In the genomic region with DNA sequence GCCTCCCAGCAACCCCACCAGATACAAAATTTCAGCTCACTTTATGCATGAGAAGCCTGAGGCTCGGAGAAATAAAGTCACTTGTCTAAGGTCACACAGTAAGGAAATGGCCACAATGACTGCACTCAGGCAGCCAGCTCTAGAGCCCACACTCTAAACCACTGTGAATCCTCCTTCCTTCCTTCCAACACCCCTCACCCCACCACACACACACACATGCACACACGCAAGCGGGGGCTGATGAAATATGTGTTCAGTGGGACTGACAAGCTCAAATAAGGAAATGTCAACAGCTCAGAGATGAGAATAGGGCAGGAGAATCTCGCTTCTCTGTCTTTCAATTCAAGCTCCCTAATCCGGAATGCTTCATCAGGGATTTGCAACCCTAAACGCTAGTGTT, we compare ENCODE assay signal across 25 cellular contexts. TPM values are rescaled to one million over a fixed set of nuclear protein-coding genes. Genes with fewer than 3 reads are reported as not detected.
A peak's percentile ranks its signal among the peaks of the same experiment; 100 is the strongest.
DNase-seq lines count a peak whose midpoint lies in the region; ATAC-seq, FAIRE-seq and TF ChIP-seq lines count a peak whose summit lies in the region.
"Had no signal": no experiment of that assay in that cellular context is flagged by ENCODE, and none has a peak within 500 bp of the region (broad histone marks: within the 10 kb centered on the region; RNA-seq: fewer than 3 reads in every experiment).

No MANE protein-coding gene starts in this region.

- peak; percentile 13 for FAIRE-seq in HTR-8/SVneo (lab: Jason Lieb, UNC)
- FAIRE-seq: G401.6, RCC 7860, small intestine had no signal

- H3K27me3 Mint-ChIP-seq in activated CD4-positive, alpha-beta T cell treated with anti-CD3 and anti-CD28 coated beads, Interleukin-2, amount 10 ng/mL, durations not matched to agents 7 days and 5 days, result peaks cover 18% of the 10 kb centered on the region
- H3K27me3 Mint-ChIP-seq in neural progenitor cell (ENCODE audit: insufficient read depth, low read depth), result peaks cover 15% of the 10 kb centered on the region

- H3K4me3 ChIP-seq in neural progenitor cell, result no peak overlapping the region
- no peak overlapping the region for H3K4me3 ChIP-seq in left lung
- H3K4me3 ChIP-seq: gastrocnemius medialis, SK-N-MC, suprapubic skin had no signal

- H3K9ac ChIP-seq in neural progenitor cell, result no peak overlapping the region

- peaks cover 17% of the 10 kb centered on the region for H3K4me1 Mint-ChIP-seq in activated CD4-positive, alpha-beta T cell treated with anti-CD3 and anti-CD28 coated beads, Interleukin-2, amount 10 ng/mL, durations not matched to agents 7 days and 5 days
- no peaks in the 10 kb centered on the region for H3K4me1 Mint-ChIP-seq in neural progenitor cell

- no peak for ATAC-seq in left lung
- ATAC-seq: gastrocnemius medialis, left colon had no signal

- H3F3A ChIP-seq in neural progenitor cell (ENCODE audit: low read depth), result no peaks in the 10 kb centered on the region

- H4K20me1 ChIP-seq in neural progenitor cell (ENCODE audit: low read depth), result no peaks in the 10 kb centered on the region

- peaks cover 4% of the 10 kb centered on the region for H3K27me3 ChIP-seq in neural progenitor cell
- peaks cover 0 to 29% of the 10 kb centered on the region in 2 donors for H3K27me3 ChIP-seq in left lung

- H2AFZ ChIP-seq in neural progenitor cell (replicated peaks), result no peak overlapping the region

- TF ChIP-seq CTCF in neural progenitor cell (IDR thresholded peaks at IDR 0.05) (no peak), left lung (IDR thresholded peaks at IDR 0.05) (no peak)

- CTCF ChIA-PET in activated CD4-positive, alpha-beta T cell treated with anti-CD3 and anti-CD28 coated beads, Interleukin-2, amount 10 ng/mL, durations not matched to agents 7 days and 5 days (lab: Charles Lee), result interaction anchor here (0.6 to 1.1 kb wide), 2 partner anchors 9 to 333 kb away, joined by 4 to 5 read pairs; no protein-coding TSS in a partner anchor

- no peaks in the 10 kb centered on the region for H3K9me3 Mint-ChIP-seq in activated CD4-positive, alpha-beta T cell treated with anti-CD3 and anti-CD28 coated beads, Interleukin-2, amount 10 ng/mL, durations not matched to agents 7 days and 5 days
- no peaks in the 10 kb centered on the region for H3K9me3 Mint-ChIP-seq in neural progenitor cell

- POLR2A ChIA-PET in activated CD4-positive, alpha-beta T cell treated with anti-CD3 and anti-CD28 coated beads, Interleukin-2, amount 10 ng/mL, durations not matched to agents 7 days and 5 days (lab: Charles Lee), result no interaction called here

- H3K27ac ChIP-seq in neural progenitor cell, result no peak overlapping the region
- H3K27ac ChIP-seq in left lung, result no peak overlapping the region
- H3K27ac ChIP-seq: gastrocnemius medialis, SK-N-MC, suprapubic skin had no signal

- H3K4me3 Mint-ChIP-seq in activated CD4-positive, alpha-beta T cell treated with anti-CD3 and anti-CD28 coated beads, Interleukin-2, amount 10 ng/mL, durations not matched to agents 7 days and 5 days, result no peak overlapping the region
- H3K4me3 Mint-ChIP-seq in neural progenitor cell, result peak overlapping the region; percentile 46

- H3K36me3 Mint-ChIP-seq in activated CD4-positive, alpha-beta T cell treated with anti-CD3 and anti-CD28 coated beads, Interleukin-2, amount 10 ng/mL, durations not matched to agents 7 days and 5 days (ENCODE audit: low read depth), result no peaks in the 10 kb centered on the region
- no peaks in the 10 kb centered on the region for H3K36me3 Mint-ChIP-seq in neural progenitor cell

- H3K36me3 ChIP-seq in neural progenitor cell (no peaks in the 10 kb centered on the region), left lung (no peaks in the 10 kb centered on the region)
- H3K36me3 ChIP-seq: gastrocnemius medialis, suprapubic skin had no signal

- peak overlapping the region; percentile 39 for H3K27ac Mint-ChIP-seq in activated CD4-positive, alpha-beta T cell treated with anti-CD3 and anti-CD28 coated beads, Interleukin-2, amount 10 ng/mL, durations not matched to agents 7 days and 5 days
- H3K27ac Mint-ChIP-seq in neural progenitor cell, result no peak overlapping the region

- H3K9me3 ChIP-seq in neural progenitor cell (ENCODE audit: low read depth), result no peaks in the 10 kb centered on the region
- no peaks in the 10 kb centered on the region for H3K9me3 ChIP-seq in left lung
- H3K9me3 ChIP-seq: gastrocnemius medialis, suprapubic skin had no signal

- DNase-seq in activated CD4-positive, alpha-beta T cell treated with anti-CD3 and anti-CD28 coated beads, Interleukin-2, amount 10 ng/mL, durations not matched to agents 7 days and 5 days, result no peak
- DNase-seq in activated CD4-positive, alpha-beta T cell treated with anti-CD3 and anti-CD28 coated beads for 1 hour, result no peak
- DNase-seq in HTR-8/SVneo (ENCODE audit: insufficient read length, low spot score), result no peak
- DNase-seq in OCI-M1 (lab: John Stamatoyannopoulos, UW), result peak; percentile 10
- peak; percentile 34 for DNase-seq in neural progenitor cell (ENCODE audit: low spot score)
- no peak for DNase-seq in left lung
- DNase-seq in NCI-H1105 treated with DMSO at 0.1 percent for 48 hours (lab: John Stamatoyannopoulos, UW), result no peak
- no peak for DNase-seq in NCI-H2107 treated with DMSO at 0.1 percent for 48 hours (lab: John Stamatoyannopoulos, UW; ENCODE audit: unreplicated experiment)
- DNase-seq: ACHN; aorta; central memory CD4-positive, alpha-beta T cell; erythroblast; gastrocnemius medialis; left colon; midbrain; NCI-H1417; NCI-H2171 treated with DMSO at 0.1 percent for 48 hours; NCI-H69; small intestine; stimulated activated CD4-positive, alpha-beta T cell treated with anti-CD3 and anti-CD28 coated beads, Interleukin-4, amount 100 ng/mL, for 24 hours had no signal

- H3K4me1 ChIP-seq in neural progenitor cell, result no peaks in the 10 kb centered on the region
- H3K4me1 ChIP-seq in left lung, result no peaks in the 10 kb centered on the region
- H3K4me1 ChIP-seq: gastrocnemius medialis, suprapubic skin had no signal

- H3K79me2 ChIP-seq in neural progenitor cell (ENCODE audit: low read depth), result no peaks in the 10 kb centered on the region

- H3K4me2 ChIP-seq in neural progenitor cell, result no peak overlapping the region

- intact Hi-C loops in left lung (cut with DNase I), result no loop called here

RNA-seq across cellular contexts. Expression of gene BPIFA1, which starts 6.0 kb away (rescaled TPM):
- total RNA-seq in activated CD4-positive, alpha-beta T cell treated with anti-CD3 and anti-CD28 coated beads, Interleukin-2, amount 10 ng/mL, durations not matched to agents 7 days and 5 days, result not detected
- total RNA-seq in neural progenitor cell (ENCODE audit: low replicate concordance) (not detected in 2 replicates), left lung (1 to 10 TPM in 1 of 2 donors, not detected in 1; 9.2 TPM)
- total RNA-seq: aorta, gastrocnemius medialis, left colon, pulmonary artery endothelial cell, suprapubic skin had no signal

RNA-seq across cellular contexts. Expression of gene BPIFA3, which starts 12.7 kb away (rescaled TPM):
- not detected for total RNA-seq in activated CD4-positive, alpha-beta T cell treated with anti-CD3 and anti-CD28 coated beads, Interleukin-2, amount 10 ng/mL, durations not matched to agents 7 days and 5 days
- total RNA-seq in neural progenitor cell (ENCODE audit: low replicate concordance), result not detected in 2 replicates
- not detected for total RNA-seq in left lung
- total RNA-seq: aorta, gastrocnemius medialis, left colon, pulmonary artery endothelial cell, suprapubic skin had no signal

RNA-seq across cellular contexts. Expression of gene BPIFB1, which starts 53.2 kb away (rescaled TPM):
- total RNA-seq in activated CD4-positive, alpha-beta T cell treated with anti-CD3 and anti-CD28 coated beads, Interleukin-2, amount 10 ng/mL, durations not matched to agents 7 days and 5 days, result not detected
- total RNA-seq in neural progenitor cell (ENCODE audit: low replicate concordance), result not detected in 2 replicates
- total RNA-seq in left lung, result 100 to 1,000 TPM in 1 of 2 donors, under 1 TPM in 1; 0.23 to 121 TPM
- total RNA-seq: aorta, gastrocnemius medialis, left colon, pulmonary artery endothelial cell, suprapubic skin had no signal

Comparison
In these comparisons a context has a peak if more than half of its experiments do, and no peak if none do; other contexts are left out.
1. DNase-seq: peak in OCI-M1 (single experiment) and neural progenitor cell (single experiment); none in activated CD4-positive, alpha-beta T cell treated with anti-CD3 and anti-CD28 coated beads, Interleukin-2, amount 10 ng/mL, durations not matched to agents 7 days and 5 days (single experiment), activated CD4-positive, alpha-beta T cell treated with anti-CD3 and anti-CD28 coated beads for 1 hour (single experiment), HTR-8/SVneo (single experiment), left lung (0 of 2), NCI-H1105 treated with DMSO at 0.1 percent for 48 hours (single experiment) and NCI-H2107 treated with DMSO at 0.1 percent for 48 hours (single experiment).